ENCODE assay signal across 8 cellular contexts in genomic region chr1:42756956-42757891, GRCh38. TPM values are rescaled to one million over a fixed set of nuclear protein-coding genes. Genes with fewer than 3 reads are reported as not detected.
DNase-seq lines count a peak whose midpoint lies in the region; ATAC-seq and TF ChIP-seq lines count a peak whose summit lies in the region.

No MANE protein-coding gene starts in this region.

- no peaks in the 10 kb centered on the region for H3K27me3 ChIP-seq in fibroblast of lung (ENCODE audit: control insufficient read depth, insufficient read depth, low read length)

- no peak overlapping the region for H2AFZ ChIP-seq in fibroblast of lung (ENCODE audit: low read length)

- no peak overlapping the region for H3K27ac ChIP-seq in fibroblast of lung (ENCODE audit: insufficient read depth, low read length)

- no peak overlapping the region for H3K9ac ChIP-seq in fibroblast of lung (ENCODE audit: insufficient read depth, low read length)

- H3K4me3 Mint-ChIP-seq in osteocyte (ENCODE audit: unreplicated experiment) = no peak overlapping the region

- no peaks in the 10 kb centered on the region for H3K9me3 ChIP-seq in fibroblast of lung (ENCODE audit: control insufficient read depth, insufficient read depth, low read depth, low read length)

- peaks cover 10% of the 10 kb centered on the region for H3K4me1 Mint-ChIP-seq in osteocyte (ENCODE audit: unreplicated experiment)

- peak overlapping the region in 1 of 2 donors; percentile 1 for H3K27ac Mint-ChIP-seq in activated naive CD4-positive, alpha-beta T cell treated with anti-CD3 and anti-CD28 coated beads, Interleukin-2, amount 50 U/mL, for 72 hours
- H3K27ac Mint-ChIP-seq in osteocyte (ENCODE audit: unreplicated experiment) = peak overlapping the region; percentile 81

- no peaks in the 10 kb centered on the region for H3K9me3 Mint-ChIP-seq in activated naive CD4-positive, alpha-beta T cell treated with anti-CD3 and anti-CD28 coated beads, Interleukin-2, amount 50 U/mL, for 72 hours
- H3K9me3 Mint-ChIP-seq in osteocyte (ENCODE audit: unreplicated experiment) = no peaks in the 10 kb centered on the region

- peaks cover 4 to 15% of the 10 kb centered on the region in 2 donors for H3K36me3 Mint-ChIP-seq in activated naive CD4-positive, alpha-beta T cell treated with anti-CD3 and anti-CD28 coated beads, Interleukin-2, amount 50 U/mL, for 72 hours
- H3K36me3 Mint-ChIP-seq in osteocyte (ENCODE audit: unreplicated experiment) = peaks cover 54% of the 10 kb centered on the region

- no peak for DNase-seq in activated naive CD4-positive, alpha-beta T cell treated with anti-CD3 and anti-CD28 coated beads, Interleukin-2, amount 50 U/mL, for 72 hours (ENCODE audit: low spot score in 2 of 2)
- DNase-seq in activated naive CD4-positive, alpha-beta T cell treated with Interleukin-2 at 50 U/mL for 16 hours = no peak
- DNase-seq in NB4 (ENCODE audit: low read depth) (peak; percentile 73), fibroblast of lung (ENCODE audit: low read depth in 2 of 2) (peak; percentile 64 to 70), osteocyte (ENCODE audit: extremely low spot score, unreplicated experiment) (no peak), posterior cingulate gyrus (no peak)
- no peak for DNase-seq in activated effector memory CD4-positive, alpha-beta T cell treated with Interleukin-2 at 50 U/mL for 16 hours

- no peaks in the 10 kb centered on the region for H3K27me3 Mint-ChIP-seq in osteocyte (ENCODE audit: unreplicated experiment)

- no peak overlapping the region for H3K4me2 ChIP-seq in fibroblast of lung (ENCODE audit: extremely low read depth, insufficient read depth, low read length)

- H4K20me1 ChIP-seq in fibroblast of lung (ENCODE audit: control insufficient read depth, extremely low read depth, insufficient read depth, low read length) = no peaks in the 10 kb centered on the region

- H3K36me3 ChIP-seq in fibroblast of lung (ENCODE audit: control insufficient read depth, insufficient read depth, low read length) = peaks cover 31% of the 10 kb centered on the region

- peaks cover 2% of the 10 kb centered on the region for H3K4me1 ChIP-seq in fibroblast of lung (ENCODE audit: control insufficient read depth, extremely low read depth, insufficient read depth, low read length)

- TF ChIP-seq POLR2A in NB4 (IDR thresholded peaks at IDR 0.05; ENCODE audit: extremely low read depth, insufficient read length) = no peak

- H3K79me2 ChIP-seq in fibroblast of lung (ENCODE audit: control insufficient read depth, insufficient read depth, low read length) = peaks cover 1% of the 10 kb centered on the region

- TF ChIP-seq CTCF in NB4 (IDR thresholded peaks at IDR 0.05; ENCODE audit: low read depth, low read length) = peak; percentile 62
- peak; percentile 62 to 76 for TF ChIP-seq CTCF in fibroblast of lung (conservative IDR thresholded peaks at IDR 0.05 in 1 of 2, IDR thresholded peaks at IDR 0.05 in 1 of 2; ENCODE audit: low read depth in 1 of 2, low read length in 2 of 2)
- peak; percentile 74 for TF ChIP-seq CTCF in osteocyte (IDR thresholded peaks at IDR 0.05)

- intact Hi-C loops in posterior cingulate gyrus (cut with DNase I) = no loop called here

- no peak overlapping the region for H3K4me3 ChIP-seq in NB4 (ENCODE audit: low read depth, low read length)
- no peak overlapping the region for H3K4me3 ChIP-seq in fibroblast of lung (replicated peaks in 1 of 4; ENCODE audit: control extremely low read depth in 1 of 4, insufficient read depth in 1 of 4, low read depth in 3 of 4, low read length in 4 of 4)

- peak; percentile 37 to 61 for ATAC-seq in activated naive CD4-positive, alpha-beta T cell treated with anti-CD3 and anti-CD28 coated beads, Interleukin-2, amount 50 U/mL, for 72 hours
- peak; percentile 91 for ATAC-seq in SK-N-SH treated with all-trans-retinoic acid at 6 μM for 48 hours

TF ChIP-seq in SK-N-SH treated with all-trans-retinoic acid at 6 μM for 48 hours, 23 proteins besides CTCF, POLR2A, EP300 and RAD21:
- TF ChIP-seq ZNF8 (CRISPR knock-in tag; IDR thresholded peaks at IDR 0.05) (no peak), ZFP3 (CRISPR knock-in tag; IDR thresholded peaks at IDR 0.05) (no peak), PPARA (CRISPR knock-in tag; IDR thresholded peaks at IDR 0.05; ENCODE audit: borderline replicate concordance) (no peak), SNAI2 (CRISPR knock-in tag; IDR thresholded peaks at IDR 0.05) (no peak), BACH2 (CRISPR knock-in tag; IDR thresholded peaks at IDR 0.05; ENCODE audit: borderline replicate concordance) (no peak), TSHZ2 (CRISPR knock-in tag; IDR thresholded peaks at IDR 0.05) (no peak), OSR1 (CRISPR knock-in tag; IDR thresholded peaks at IDR 0.05) (no peak), ZNF565 (CRISPR knock-in tag; conservative IDR thresholded peaks at IDR 0.05; ENCODE audit: low read depth) (no peak), CSDC2 (CRISPR knock-in tag; IDR thresholded peaks at IDR 0.05) (no peak), TCF4 (CRISPR knock-in tag; IDR thresholded peaks at IDR 0.05; ENCODE audit: borderline replicate concordance) (no peak)

RNA-seq across cellular contexts. Expression of gene P3H1, which starts 9.6 kb away (rescaled TPM):
- 10 to 100 TPM; 34.5 to 45.7 TPM for total RNA-seq in activated naive CD4-positive, alpha-beta T cell treated with anti-CD3 and anti-CD28 coated beads, Interleukin-2, amount 50 U/mL, for 72 hours
- total RNA-seq in fibroblast of lung (56.8 and 68.5 TPM in 2 replicates), osteocyte (210 and 221 TPM in 2 replicates)
- 87.6 and 108 TPM in 2 replicates for polyA plus RNA-seq in fibroblast of lung
- polyA plus RNA-seq in fibroblast of lung (2012) = 73.6 and 85.4 TPM in 2 replicates
- polyA minus RNA-seq in fibroblast of lung (ENCODE audit: low replicate concordance) = 176 and 246 TPM in 2 replicates

RNA-seq across cellular contexts. Expression of gene C1orf50, which starts 9.8 kb away (rescaled TPM):
- total RNA-seq in activated naive CD4-positive, alpha-beta T cell treated with anti-CD3 and anti-CD28 coated beads, Interleukin-2, amount 50 U/mL, for 72 hours = 1 to 10 TPM; 5.7 to 7.9 TPM
- 4.4 and 5.9 TPM in 2 replicates for total RNA-seq in fibroblast of lung
- polyA plus RNA-seq in fibroblast of lung = 7.8 and 9.5 TPM in 2 replicates
- 2.9 and 3.0 TPM in 2 replicates for polyA plus RNA-seq in fibroblast of lung (2012)
- 1.4 and 1.9 TPM in 2 replicates for polyA minus RNA-seq in fibroblast of lung (ENCODE audit: low replicate concordance)
- total RNA-seq in osteocyte = 5.3 and 5.6 TPM in 2 replicates

RNA-seq across cellular contexts. Expression of gene CLDN19, which starts 17.2 kb away (rescaled TPM):
- total RNA-seq in activated naive CD4-positive, alpha-beta T cell treated with anti-CD3 and anti-CD28 coated beads, Interleukin-2, amount 50 U/mL, for 72 hours = not detected
- total RNA-seq in fibroblast of lung (not detected in 2 replicates), osteocyte (not detected in 2 replicates)
- polyA plus RNA-seq in fibroblast of lung = not detected in 2 replicates
- polyA plus RNA-seq in fibroblast of lung (2012) = not detected in 2 replicates
- not detected in 2 replicates for polyA minus RNA-seq in fibroblast of lung (ENCODE audit: low replicate concordance)

RNA-seq across cellular contexts. Expression of gene TMEM269, which starts 27.6 kb away (rescaled TPM):
- 1 to 10 TPM in 1 of 2 donors, under 1 TPM in 1; 0.53 to 1.7 TPM for total RNA-seq in activated naive CD4-positive, alpha-beta T cell treated with anti-CD3 and anti-CD28 coated beads, Interleukin-2, amount 50 U/mL, for 72 hours
- total RNA-seq in fibroblast of lung = 0.17 TPM in 1 of 2 replicates, not detected in the other
- polyA plus RNA-seq in fibroblast of lung = 0.06 and 0.10 TPM in 2 replicates
- polyA plus RNA-seq in fibroblast of lung (2012) = 0.03 TPM in 1 of 2 replicates, not detected in the other
- polyA minus RNA-seq in fibroblast of lung (ENCODE audit: low replicate concordance) = not detected in 2 replicates
- 0.21 and 0.67 TPM in 2 replicates for total RNA-seq in osteocyte

RNA-seq across cellular contexts. Expression of gene ERMAP, which starts 59.7 kb away (rescaled TPM):
- total RNA-seq in activated naive CD4-positive, alpha-beta T cell treated with anti-CD3 and anti-CD28 coated beads, Interleukin-2, amount 50 U/mL, for 72 hours = 1 to 10 TPM; 4.3 to 5.0 TPM
- total RNA-seq in fibroblast of lung = 17.2 and 37.2 TPM in 2 replicates
- 16.3 and 19.4 TPM in 2 replicates for polyA plus RNA-seq in fibroblast of lung
- 8.3 and 9.4 TPM in 2 replicates for polyA plus RNA-seq in fibroblast of lung (2012)
- 11.4 and 13.2 TPM in 2 replicates for polyA minus RNA-seq in fibroblast of lung (ENCODE audit: low replicate concordance)
- total RNA-seq in osteocyte = 13.2 and 13.8 TPM in 2 replicates

Comparison
In these comparisons a context has a peak if more than half of its experiments do, and no peak if none do; other contexts are left out.
1. DNase-seq: peak in NB4 (single experiment) and fibroblast of lung (2 of 2); none in activated naive CD4-positive, alpha-beta T cell treated with anti-CD3 and anti-CD28 coated beads, Interleukin-2, amount 50 U/mL, for 72 hours (0 of 2), activated naive CD4-positive, alpha-beta T cell treated with Interleukin-2 at 50 U/mL for 16 hours (single experiment), osteocyte (single experiment), posterior cingulate gyrus (0 of 10) and activated effector memory CD4-positive, alpha-beta T cell treated with Interleukin-2 at 50 U/mL for 16 hours (single experiment).
2. Peak in every context shown above with its lines, with median percentiles within 50 percentile points of each other: CTCF ChIP-seq.